In genomic region chrX:49163555-49164419, GRCh38 we compare ENCODE assay signal across 8 cellular contexts. TPM values are rescaled to one million over a fixed set of nuclear protein-coding genes. Genes with fewer than 3 reads are reported as not detected.
DNase-seq lines count a peak whose midpoint lies in the region; ATAC-seq lines count a peak whose summit lies in the region.

No MANE protein-coding gene starts in this region.

- DNase-seq in SIG-M5 treated with dmso at 0.1 percent for 504 hours (lab: John Stamatoyannopoulos, UW; ENCODE audit: unreplicated experiment) (peak; percentile 76), SIG-M5 (lab: John Stamatoyannopoulos, UW) (no peak), NCI-H2227 treated with DMSO at 0.1 percent for 48 hours (lab: John Stamatoyannopoulos, UW) (peak; percentile 83), cerebellum (ENCODE audit: low spot score) (peak; percentile 77), kidney glomerular epithelial cell (lab: John Stamatoyannopoulos, UW) (peak; percentile 38)
- DNase-seq in stimulated activated CD4-positive, alpha-beta T cell treated with anti-CD3 and anti-CD28 coated beads, Interleukin-15, amount 100 ng/mL, for 48 hours (ENCODE audit: low read depth in 2 of 2), result peak; percentile 56 to 67

- peak; percentile 39 for ATAC-seq in HG03095 (IDR thresholded peaks at IDR 0.05; ENCODE audit: unreplicated experiment)
- peak; percentile 56 to 62 for ATAC-seq in activated CD4-positive, CD25-positive, alpha-beta regulatory T cell treated with anti-CD3 and anti-CD28 coated beads, Interleukin-2, amount 50 U/mL, for 24 hours

RNA-seq across cellular contexts. Expression of gene MAGIX, which starts 1.2 kb away (rescaled TPM):
- 1.4 TPM for total RNA-seq in cerebellum

RNA-seq across cellular contexts. Expression of gene PLP2, which starts 7.9 kb away (rescaled TPM):
- total RNA-seq in cerebellum, result 2.0 TPM

RNA-seq across cellular contexts. Expression of gene PRICKLE3, which starts 22.4 kb away (rescaled TPM):
- 1.2 TPM for total RNA-seq in cerebellum

RNA-seq across cellular contexts. Expression of gene SYP, which starts 36.2 kb away (rescaled TPM):
- total RNA-seq in cerebellum, result 85.9 TPM

RNA-seq across cellular contexts. Expression of gene GPKOW, which starts 40.3 kb away (rescaled TPM):
- 13.2 TPM for total RNA-seq in cerebellum
